Comparison of ENCODE assay signal across 1 cellular context in genomic region chr4:86921608-86922252, GRCh38.
TF ChIP-seq lines count a peak whose summit lies in the region.

No MANE protein-coding gene starts in this region.

TF ChIP-seq in SK-N-SH, 30 proteins besides CTCF, POLR2A, EP300 and RAD21 (continued from another document):
- TF ChIP-seq REST (IDR thresholded peaks at IDR 0.05; ENCODE audit: low read depth, low read length): no peak
